In the genomic region with DNA sequence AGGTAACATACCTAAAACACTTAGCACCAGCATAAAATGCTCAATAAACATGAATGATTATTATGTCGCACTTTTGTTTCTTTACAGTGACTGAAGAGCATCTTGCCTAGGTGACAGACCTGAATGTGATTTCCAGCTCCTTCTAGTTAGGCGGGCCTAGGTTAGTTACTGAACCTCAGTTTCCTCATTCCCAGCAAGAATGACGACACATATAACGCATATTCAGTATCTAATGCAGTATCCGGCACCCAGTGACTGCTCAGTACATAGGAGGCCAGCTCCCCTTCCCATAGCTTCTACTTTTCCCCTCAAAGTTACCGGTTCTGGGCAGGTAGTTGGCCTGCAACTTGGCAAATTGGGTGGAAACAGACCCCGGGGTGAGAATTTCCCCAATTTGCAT, we compare ENCODE assay signal across 9 cellular contexts. TPM values are rescaled to one million over a fixed set of nuclear protein-coding genes. Genes with fewer than 3 reads are reported as not detected.
DNase-seq lines count a peak whose midpoint lies in the region; ATAC-seq and TF ChIP-seq lines count a peak whose summit lies in the region.
"Had no signal": no experiment of that assay in that cellular context is flagged by ENCODE, and none has a peak within 500 bp of the region (broad histone marks: within the 10 kb centered on the region; RNA-seq: fewer than 3 reads in every experiment).

No MANE protein-coding gene starts in this region.

- H3K36me3 ChIP-seq in DND-41 (ENCODE audit: insufficient read depth, low read length) = no peaks in the 10 kb centered on the region
- no peaks in the 10 kb centered on the region for H3K36me3 ChIP-seq in breast epithelium

- H3K4me1 ChIP-seq in DND-41 (ENCODE audit: insufficient read depth, low read length) (peaks cover 29% of the 10 kb centered on the region), breast epithelium (peaks cover 0 to 4% of the 10 kb centered on the region in 2 donors)

- ATAC-seq in DND-41 (ENCODE audit: insufficient read depth, low read depth) (no peak), HG03139 (IDR thresholded peaks at IDR 0.05; ENCODE audit: unreplicated experiment) (no peak), HG02759 (IDR thresholded peaks at IDR 0.05; ENCODE audit: unreplicated experiment) (no peak)
- no peak for ATAC-seq in natural killer cell treated with Interleukin-12 subunit alpha and Interleukin-12 subunit beta and Interleukin-15 and Interleukin-18, amount 100 ng/mL, for 72 hours

- H3K36me3 Mint-ChIP-seq in natural killer cell treated with Interleukin-12 subunit alpha and Interleukin-12 subunit beta and Interleukin-15 and Interleukin-18, amount 100 ng/mL, for 72 hours = no peaks in the 10 kb centered on the region

- peak overlapping the region; percentile 86 to 95 for H3K27ac Mint-ChIP-seq in natural killer cell treated with Interleukin-12 subunit alpha and Interleukin-12 subunit beta and Interleukin-15 and Interleukin-18, amount 100 ng/mL, for 72 hours

- peak overlapping the region; percentile 87 for H3K9ac ChIP-seq in DND-41 (ENCODE audit: low read depth, low read length)

- no peaks in the 10 kb centered on the region for H3K9me3 ChIP-seq in DND-41 (ENCODE audit: insufficient read depth, low read length, severe bottlenecking)
- no peaks in the 10 kb centered on the region for H3K9me3 ChIP-seq in breast epithelium

- H3K27me3 ChIP-seq in DND-41 (ENCODE audit: insufficient read depth, low read length, poor library complexity) = no peaks in the 10 kb centered on the region
- no peaks in the 10 kb centered on the region for H3K27me3 ChIP-seq in breast epithelium

- H3K4me3 ChIP-seq in DND-41 (ENCODE audit: low read depth in 1 of 2, low read length in 2 of 2) (peak overlapping the region; percentile 88 to 91; a peak in 3 of 4 replicates), breast epithelium (peak overlapping the region; percentile 44 to 69 (median 59))

- H3K27ac ChIP-seq in DND-41 (ENCODE audit: low read length) (peak overlapping the region; percentile 84), breast epithelium (no peak overlapping the region)

- H2AFZ ChIP-seq in DND-41 (ENCODE audit: low read depth, low read length) = peak overlapping the region; percentile 99

- peak overlapping the region; percentile 97 for H3K4me3 Mint-ChIP-seq in natural killer cell treated with Interleukin-12 subunit alpha and Interleukin-12 subunit beta and Interleukin-15 and Interleukin-18, amount 100 ng/mL, for 72 hours

- H3K27me3 Mint-ChIP-seq in natural killer cell treated with Interleukin-12 subunit alpha and Interleukin-12 subunit beta and Interleukin-15 and Interleukin-18, amount 100 ng/mL, for 72 hours = no peaks in the 10 kb centered on the region

- TF ChIP-seq CTCF in DND-41 (IDR thresholded peaks at IDR 0.05; ENCODE audit: borderline replicate concordance, extremely low read depth, low read length, poor library complexity, severe bottlenecking) (no peak), breast epithelium (IDR thresholded peaks at IDR 0.05) (no peak)

- H3K9me3 Mint-ChIP-seq in natural killer cell treated with Interleukin-12 subunit alpha and Interleukin-12 subunit beta and Interleukin-15 and Interleukin-18, amount 100 ng/mL, for 72 hours = no peaks in the 10 kb centered on the region

- no peak for DNase-seq in DND-41
- peak; percentile 28 for DNase-seq in LoVo (ENCODE audit: low spot score)
- no peak for DNase-seq in breast epithelium (ENCODE audit: low spot score in 2 of 2)
- DNase-seq in natural killer cell treated with Interleukin-12 subunit alpha and Interleukin-12 subunit beta and Interleukin-15 and Interleukin-18, amount 100 ng/mL, for 72 hours (ENCODE audit: low spot score) = no peak
- no peak for DNase-seq in NCI-H1105 (lab: John Stamatoyannopoulos, UW)
- no peak for DNase-seq in stimulated activated CD4-positive, alpha-beta T cell treated with anti-CD3 and anti-CD28 coated beads, Interleukin-12 subunit alpha, Interleukin-12 subunit beta, amount 100 ng/mL, for 4 hours

- H3K4me2 ChIP-seq in DND-41 (ENCODE audit: insufficient read depth, low read length) = peak overlapping the region; percentile 98

- intact Hi-C loops in breast epithelium (cut with DNase I; ENCODE audit: low total_unique reads) = no loop called here

- peaks cover 14% of the 10 kb centered on the region; the same call in 1 of the 2 replicates for H4K20me1 ChIP-seq in DND-41 (ENCODE audit: insufficient read depth, low read length)

- peaks cover 18 to 27% of the 10 kb centered on the region in 2 donors for H3K4me1 Mint-ChIP-seq in natural killer cell treated with Interleukin-12 subunit alpha and Interleukin-12 subunit beta and Interleukin-15 and Interleukin-18, amount 100 ng/mL, for 72 hours (ENCODE audit: low read depth in 2 of 2)

- no peak for TF ChIP-seq POLR2A in breast epithelium (IDR thresholded peaks at IDR 0.05)

- peaks cover 62% of the 10 kb centered on the region for H3K79me2 ChIP-seq in DND-41 (ENCODE audit: insufficient read depth, low read length)

RNA-seq across cellular contexts. Expression of a gene that starts 0.8 kb away (rescaled TPM):
- total RNA-seq in breast epithelium = under 1 TPM in 2 of 3 donors, not detected in 1; 0.33 to 0.88 TPM
- 10 to 100 TPM in 1 of 2 donors, 1 to 10 TPM in 1; 4.2 to 15.1 TPM for total RNA-seq in natural killer cell treated with Interleukin-12 subunit alpha and Interleukin-12 subunit beta and Interleukin-15 and Interleukin-18, amount 100 ng/mL, for 72 hours
- total RNA-seq: posterior vena cava had no signal

RNA-seq across cellular contexts. Expression of a gene that starts 17.0 kb away (rescaled TPM):
- total RNA-seq in breast epithelium = 1 to 10 TPM; 4.2 to 8.2 (median 7.2) TPM
- 1 to 10 TPM; 5.2 to 6.3 TPM for total RNA-seq in natural killer cell treated with Interleukin-12 subunit alpha and Interleukin-12 subunit beta and Interleukin-15 and Interleukin-18, amount 100 ng/mL, for 72 hours

RNA-seq across cellular contexts. Expression of a gene that starts 38.7 kb away (rescaled TPM):
- 10 to 100 TPM; 71.6 to 79.2 (median 75.4) TPM for total RNA-seq in breast epithelium
- 10 to 100 TPM; 29.8 to 37.3 TPM for total RNA-seq in natural killer cell treated with Interleukin-12 subunit alpha and Interleukin-12 subunit beta and Interleukin-15 and Interleukin-18, amount 100 ng/mL, for 72 hours

RNA-seq across cellular contexts. Expression of a gene that starts 47.7 kb away (rescaled TPM):
- total RNA-seq in breast epithelium = 10 to 100 TPM; 23.9 to 33.8 (median 28.4) TPM
- 100 to 1,000 TPM; 142 to 259 TPM for total RNA-seq in natural killer cell treated with Interleukin-12 subunit alpha and Interleukin-12 subunit beta and Interleukin-15 and Interleukin-18, amount 100 ng/mL, for 72 hours

RNA-seq across cellular contexts. Expression of a gene that starts 58.5 kb away (rescaled TPM):
- 10 to 100 TPM; 16.6 to 39.0 (median 22.1) TPM for total RNA-seq in breast epithelium
- total RNA-seq in natural killer cell treated with Interleukin-12 subunit alpha and Interleukin-12 subunit beta and Interleukin-15 and Interleukin-18, amount 100 ng/mL, for 72 hours = 1 to 10 TPM; 6.6 to 9.6 TPM
